In genomic region chr20:46341374-46342044, GRCh38 we compare ENCODE assay signal across 16 cellular contexts. TPM values are rescaled to one million over a fixed set of nuclear protein-coding genes. Genes with fewer than 3 reads are reported as not detected.
DNase-seq lines count a peak whose midpoint lies in the region; ATAC-seq and TF ChIP-seq lines count a peak whose summit lies in the region.
"Had no signal": no experiment of that assay in that cellular context is flagged by ENCODE, and none has a peak within 500 bp of the region (broad histone marks: within the 10 kb centered on the region; RNA-seq: fewer than 3 reads in every experiment).

No MANE protein-coding gene starts in this region.

- no peak for TF ChIP-seq EP300 in SK-N-SH (IDR thresholded peaks at IDR 0.05; ENCODE audit: borderline replicate concordance in 1 of 2, low read depth in 1 of 2, low read length in 1 of 2)

- peaks cover 32% of the 10 kb centered on the region for H3K4me1 Mint-ChIP-seq in neural crest cell

- no peaks in the 10 kb centered on the region for H4K20me1 ChIP-seq in SK-N-SH (ENCODE audit: insufficient read depth)
- H4K20me1 ChIP-seq in GM23248 (ENCODE audit: insufficient read depth) = no peaks in the 10 kb centered on the region

- no peaks in the 10 kb centered on the region for H3K36me3 Mint-ChIP-seq in neural crest cell (ENCODE audit: low read depth)

- POLR2A ChIA-PET in SK-N-SH (lab: Yijun Ruan, JAX) = interaction anchor here (1.1 kb wide), 1 partner anchor 8 kb away, joined by 4 read pairs; no protein-coding TSS in a partner anchor

- ATAC-seq in SK-N-SH treated with all-trans-retinoic acid at 6 μM for 48 hours (no peak), GM19328 (IDR thresholded peaks at IDR 0.05; ENCODE audit: unreplicated experiment) (no peak)
- ATAC-seq: Right ventricle myocardium inferior had no signal

- TF ChIP-seq RAD21 in SK-N-SH (IDR thresholded peaks at IDR 0.05; ENCODE audit: low read length) = no peak

- in situ Hi-C loops in GM23248 (cut with MboI) = loop anchor here (10.0 kb wide), 1 partner anchor 207 kb away; no protein-coding TSS in a partner anchor

- peak overlapping the region; percentile 58 for H3K4me3 Mint-ChIP-seq in neural crest cell
- H3K4me3 Mint-ChIP-seq: CD4-positive, CD25-positive, alpha-beta regulatory T cell had no signal

- H3K27ac ChIP-seq in SK-N-SH (ENCODE audit: low read depth in 2 of 2, low read length in 1 of 2) (no peak overlapping the region), GM23248 (no peak overlapping the region)
- H3K27ac ChIP-seq: KMS-11 had no signal

- peaks cover 41% of the 10 kb centered on the region for H3K27me3 Mint-ChIP-seq in neural crest cell (ENCODE audit: low read depth)

- H3F3A ChIP-seq in SK-N-SH (replicated peaks; ENCODE audit: insufficient read depth) (no peaks in the 10 kb centered on the region), GM23248 (ENCODE audit: insufficient read depth) (no peaks in the 10 kb centered on the region)

- CTCF ChIA-PET in SK-N-SH (lab: Yijun Ruan, JAX) = interaction anchor here (1.3 to 11.6 kb wide), 5 partner anchors 10 to 212 kb away, joined by 3 to 190 read pairs (median 20); partner anchors contain the start of gene CDH22

- H3K4me2 ChIP-seq in SK-N-SH = no peak overlapping the region
- H3K4me2 ChIP-seq in GM23248 (ENCODE audit: unreplicated experiment) = no peak overlapping the region
- H3K4me2 ChIP-seq: KMS-11 had no signal

- H2AFZ ChIP-seq in SK-N-SH (ENCODE audit: low read depth) (no peak overlapping the region), GM23248 (no peak overlapping the region)

- no peaks in the 10 kb centered on the region for H3K79me2 ChIP-seq in SK-N-SH (ENCODE audit: insufficient read depth)
- no peaks in the 10 kb centered on the region for H3K79me2 ChIP-seq in GM23248 (ENCODE audit: insufficient read depth)

- H3K4me1 ChIP-seq in SK-N-SH (ENCODE audit: control insufficient read depth in 1 of 2, insufficient read depth in 2 of 2, low read depth in 1 of 2, low read length in 1 of 2) (peaks cover 0 to 24% of the 10 kb centered on the region in 2 experiments; a peak in 1 of 4 replicates), GM23248 (ENCODE audit: insufficient read depth) (no peaks in the 10 kb centered on the region)

- no peak overlapping the region for H3K9ac ChIP-seq in SK-N-SH
- no peak overlapping the region for H3K9ac ChIP-seq in GM23248
- H3K9ac ChIP-seq: KMS-11 had no signal

- TF ChIP-seq CTCF in SK-N-SH (IDR thresholded peaks at IDR 0.05) (no peak), neural crest cell (conservative IDR thresholded peaks at IDR 0.05) (no peak), foreskin fibroblast (IDR thresholded peaks at IDR 0.05; ENCODE audit: low read depth, low read length) (no peak)

- WGBS in SK-N-SH (ENCODE audit: low lambda C conversion rate) = 65% methylated on average over 16 of the region's 22 CpGs
- 23 to 26% methylated on average over 21 to 22 of the region's 22 CpGs for WGBS in GM23248 (ENCODE audit: low coverage in 1 of 2, low lambda C conversion rate in 2 of 2, missing lambda C conversion rate in 2 of 2), 2 experiments

- no peak overlapping the region for H3K27ac Mint-ChIP-seq in neural crest cell (ENCODE audit: unreplicated experiment)
- H3K27ac Mint-ChIP-seq: CD4-positive, CD25-positive, alpha-beta regulatory T cell had no signal

- H3K9me2 ChIP-seq in SK-N-SH (no peaks in the 10 kb centered on the region), GM23248 (ENCODE audit: insufficient read depth) (no peaks in the 10 kb centered on the region)

- no peaks in the 10 kb centered on the region for H3K9me3 Mint-ChIP-seq in neural crest cell
- H3K9me3 Mint-ChIP-seq: CD4-positive, CD25-positive, alpha-beta regulatory T cell had no signal

- H3K36me3 ChIP-seq in SK-N-SH (replicated peaks in 1 of 2; ENCODE audit: control insufficient read depth in 1 of 2, insufficient read depth in 2 of 2, low read length in 1 of 2) (no peaks in the 10 kb centered on the region), GM23248 (ENCODE audit: low read depth) (no peaks in the 10 kb centered on the region)

- H3K9me3 ChIP-seq in SK-N-SH (no peaks in the 10 kb centered on the region), GM23248 (ENCODE audit: low read depth) (no peaks in the 10 kb centered on the region)

- H3K4me3 ChIP-seq in SK-N-SH (ENCODE audit: low read depth in 2 of 2, low read length in 1 of 2) (no peak overlapping the region), GM23248 (no peak overlapping the region), foreskin fibroblast (ENCODE audit: low read depth in 1 of 2, low read length in 2 of 2) (no peak overlapping the region)

- H3K27me3 ChIP-seq in SK-N-SH (ENCODE audit: insufficient read depth) (peaks cover 12% of the 10 kb centered on the region; the same call in 1 of the 2 replicates), GM23248 (replicated peaks; ENCODE audit: insufficient read depth) (peaks cover 69% of the 10 kb centered on the region)

- DNase-seq in SK-N-SH (peak; percentile 64), astrocyte of the hippocampus (ENCODE audit: low read depth, low spot score) (peak; percentile 21), neural crest cell (ENCODE audit: low read depth, low spot score) (peak; percentile 53), GM23248 (no peak), foreskin fibroblast (no peak)
- DNase-seq: CD4-positive, CD25-positive, alpha-beta regulatory T cell; MM.1S; NCI-H1105 treated with DMSO at 0.1 percent for 48 hours; NCI-H2029 treated with DMSO at 0.1 percent for 48 hours; NCI-H345; NCI-H526 treated with DMSO at 0.1 percent for 48 hours had no signal

TF ChIP-seq in SK-N-SH, 30 proteins besides CTCF, POLR2A, EP300 and RAD21:
- TF ChIP-seq GABPA (IDR thresholded peaks at IDR 0.05; ENCODE audit: low read depth) (no peak), GATA2 (CRISPR knock-in tag; IDR thresholded peaks at IDR 0.05) (peak; percentile 7; the same call in 1 of the 2 replicates)
TF ChIP-seq in SK-N-SH: peak in this region for 1.

TF ChIP-seq in SK-N-SH treated with all-trans-retinoic acid at 6 μM for 48 hours, 23 proteins besides CTCF, POLR2A, EP300 and RAD21:
- TF ChIP-seq RARB (CRISPR knock-in tag; IDR thresholded peaks at IDR 0.05) = no peak
- TF ChIP-seq, protein P1, sequence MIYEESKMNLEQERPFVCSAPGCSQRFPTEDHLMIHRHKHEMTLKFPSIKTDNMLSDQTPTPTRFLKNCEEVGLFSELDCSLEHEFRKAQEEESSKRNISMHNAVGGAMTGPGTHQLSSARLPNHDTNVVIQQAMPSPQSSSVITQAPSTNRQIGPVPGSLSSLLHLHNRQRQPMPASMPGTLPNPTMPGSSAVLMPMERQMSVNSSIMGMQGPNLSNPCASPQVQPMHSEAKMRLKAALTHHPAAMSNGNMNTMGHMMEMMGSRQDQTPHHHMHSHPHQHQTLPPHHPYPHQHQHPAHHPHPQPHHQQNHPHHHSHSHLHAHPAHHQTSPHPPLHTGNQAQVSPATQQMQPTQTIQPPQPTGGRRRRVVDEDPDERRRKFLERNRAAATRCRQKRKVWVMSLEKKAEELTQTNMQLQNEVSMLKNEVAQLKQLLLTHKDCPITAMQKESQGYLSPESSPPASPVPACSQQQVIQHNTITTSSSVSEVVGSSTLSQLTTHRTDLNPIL (CRISPR knock-in tag; IDR thresholded peaks at IDR 0.05; ENCODE audit: low read depth) = no peak
- no peak for TF ChIP-seq ESRRG (CRISPR knock-in tag; IDR thresholded peaks at IDR 0.05)
- TF ChIP-seq, protein P2, sequence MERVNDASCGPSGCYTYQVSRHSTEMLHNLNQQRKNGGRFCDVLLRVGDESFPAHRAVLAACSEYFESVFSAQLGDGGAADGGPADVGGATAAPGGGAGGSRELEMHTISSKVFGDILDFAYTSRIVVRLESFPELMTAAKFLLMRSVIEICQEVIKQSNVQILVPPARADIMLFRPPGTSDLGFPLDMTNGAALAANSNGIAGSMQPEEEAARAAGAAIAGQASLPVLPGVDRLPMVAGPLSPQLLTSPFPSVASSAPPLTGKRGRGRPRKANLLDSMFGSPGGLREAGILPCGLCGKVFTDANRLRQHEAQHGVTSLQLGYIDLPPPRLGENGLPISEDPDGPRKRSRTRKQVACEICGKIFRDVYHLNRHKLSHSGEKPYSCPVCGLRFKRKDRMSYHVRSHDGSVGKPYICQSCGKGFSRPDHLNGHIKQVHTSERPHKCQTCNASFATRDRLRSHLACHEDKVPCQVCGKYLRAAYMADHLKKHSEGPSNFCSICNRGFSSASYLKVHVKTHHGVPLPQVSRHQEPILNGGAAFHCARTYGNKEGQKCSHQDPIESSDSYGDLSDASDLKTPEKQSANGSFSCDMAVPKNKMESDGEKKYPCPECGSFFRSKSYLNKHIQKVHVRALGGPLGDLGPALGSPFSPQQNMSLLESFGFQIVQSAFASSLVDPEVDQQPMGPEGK (CRISPR knock-in tag; IDR thresholded peaks at IDR 0.05; ENCODE audit: borderline replicate concordance) = no peak
- no peak for TF ChIP-seq BACH2 (CRISPR knock-in tag; IDR thresholded peaks at IDR 0.05; ENCODE audit: borderline replicate concordance)
- TF ChIP-seq ARNTL (CRISPR knock-in tag; IDR thresholded peaks at IDR 0.05; ENCODE audit: borderline replicate concordance, low read depth) = no peak
- no peak for TF ChIP-seq POU6F1 (CRISPR knock-in tag; IDR thresholded peaks at IDR 0.05; ENCODE audit: borderline replicate concordance, low read depth)
- TF ChIP-seq ZNF70 (CRISPR knock-in tag; IDR thresholded peaks at IDR 0.05) = no peak
- TF ChIP-seq ZNF565 (CRISPR knock-in tag; conservative IDR thresholded peaks at IDR 0.05; ENCODE audit: low read depth) = no peak
- no peak for TF ChIP-seq ZNF8 (CRISPR knock-in tag; IDR thresholded peaks at IDR 0.05)
- no peak for TF ChIP-seq ZC3H10 (CRISPR knock-in tag; IDR thresholded peaks at IDR 0.05)

RNA-seq across cellular contexts. Expression of gene CDH22, which starts 33.2 kb away (rescaled TPM):
- polyA plus RNA-seq in SK-N-SH (2012; rRNA removed) = 0.03 TPM in 1 of 2 replicates, not detected in the other
- polyA plus RNA-seq in SK-N-SH (2012; cell fraction: cytosol; rRNA removed) = not detected in 2 replicates
- not detected in 2 replicates for polyA plus RNA-seq in SK-N-SH (2012; cell fraction: nucleus; rRNA removed)
- total RNA-seq in neural crest cell = 0.09 TPM in 1 of 2 replicates, not detected in the other
- not detected in 2 replicates for total RNA-seq in GM23248 (2014; rRNA removed; shearing (Covaris generic))
- not detected in 2 replicates for polyA plus RNA-seq in GM23248 (2016; fragmentation: Nextera tagmentation; extraction: Ambion mirVana)
- total RNA-seq: CD4-positive, CD25-positive, alpha-beta regulatory T cell; H4 had no signal
- polyA plus RNA-seq: CD4-positive, CD25-positive, alpha-beta regulatory T cell had no signal

Comparison
In these comparisons a context has a peak if more than half of its experiments do, and no peak if none do; other contexts are left out.
1. DNase-seq: peak in SK-N-SH (single experiment), astrocyte of the hippocampus (single experiment) and neural crest cell (single experiment); none in GM23248 (single experiment) and foreskin fibroblast (0 of 2).